In genomic region chr15:74045636-74046274, GRCh38 we compare ENCODE assay signal across 2 cellular contexts.
TF ChIP-seq lines count a peak whose summit lies in the region.

No MANE protein-coding gene starts in this region.

TF ChIP-seq in IMR-90, 13 proteins besides CTCF, POLR2A, EP300 and RAD21:
- no peak for TF ChIP-seq FOS (IDR thresholded peaks at IDR 0.05; ENCODE audit: low read depth, low read length)
- TF ChIP-seq USF2 (IDR thresholded peaks at IDR 0.05; ENCODE audit: low read depth, low read length): no peak
- no peak for TF ChIP-seq RCOR1 (IDR thresholded peaks at IDR 0.05; ENCODE audit: insufficient replicate concordance, low read length)
- no peak for TF ChIP-seq CEBPB (IDR thresholded peaks at IDR 0.05; ENCODE audit: low read depth, low read length)
- TF ChIP-seq CHD1 (IDR thresholded peaks at IDR 0.05; ENCODE audit: low read depth, low read length): no peak
- no peak for TF ChIP-seq NFE2L2 (IDR thresholded peaks at IDR 0.05; ENCODE audit: low read depth, low read length)
- TF ChIP-seq MXI1 (IDR thresholded peaks at IDR 0.05; ENCODE audit: borderline replicate concordance, low read depth, low read length): no peak

TF ChIP-seq in H1, 55 proteins besides CTCF, POLR2A, EP300 and RAD21:
- TF ChIP-seq JUND (IDR thresholded peaks at IDR 0.05; ENCODE audit: low read length) (no peak), TAF1 (IDR thresholded peaks at IDR 0.05; ENCODE audit: low read depth, low read length) (no peak), RXRA (IDR thresholded peaks at IDR 0.05; ENCODE audit: insufficient read depth, low read depth, low read length) (no peak), SP1 (IDR thresholded peaks at IDR 0.05; ENCODE audit: low read depth, low read length) (no peak), SUZ12 (IDR thresholded peaks at IDR 0.05; ENCODE audit: low read length) (no peak), CREB1 (IDR thresholded peaks at IDR 0.05) (no peak), ZNF274 (IDR thresholded peaks at IDR 0.05; ENCODE audit: borderline replicate concordance, extremely low read depth, low read length) (no peak), POLR2AphosphoS5 (IDR thresholded peaks at IDR 0.05; ENCODE audit: low read depth, low read length) (no peak), E2F6 (IDR thresholded peaks at IDR 0.05) (no peak), PHF8 (conservative IDR thresholded peaks at IDR 0.05; ENCODE audit: low read depth, low read length) (no peak), HDAC2 (IDR thresholded peaks at IDR 0.05; ENCODE audit: borderline replicate concordance in 1 of 2, low read depth in 2 of 2, low read length in 2 of 2) (no peak), ATF3 (IDR thresholded peaks at IDR 0.05; ENCODE audit: insufficient read depth, low read depth, low read length) (no peak), RBBP5 (IDR thresholded peaks at IDR 0.05; ENCODE audit: borderline replicate concordance, low read depth, low read length) (no peak), RNF2 (IDR thresholded peaks at IDR 0.05; ENCODE audit: borderline replicate concordance, low read depth, low read length, missing control alignments, poor library complexity, severe bottlenecking) (no peak), HDAC6 (IDR thresholded peaks at IDR 0.05; ENCODE audit: low read depth, low read length) (no peak), TBP (IDR thresholded peaks at IDR 0.05; ENCODE audit: low read depth, low read length) (no peak), CHD7 (IDR thresholded peaks at IDR 0.05; ENCODE audit: insufficient replicate concordance, low read length) (no peak), MAFK (IDR thresholded peaks at IDR 0.05; ENCODE audit: low read depth, low read length) (no peak), SIRT6 (IDR thresholded peaks at IDR 0.05; ENCODE audit: low read length) (no peak), CEBPB (IDR thresholded peaks at IDR 0.05; ENCODE audit: low read depth, low read length) (no peak)
